In genomic region chr19:11942008-11942842, GRCh38 we compare ENCODE assay signal across 29 cellular contexts. TPM values are rescaled to one million over a fixed set of nuclear protein-coding genes. Genes with fewer than 3 reads are reported as not detected.
"Had no signal": no experiment of that assay in that cellular context is flagged by ENCODE, and none has a peak within 500 bp of the region (broad histone marks: within the 10 kb centered on the region; RNA-seq: fewer than 3 reads in every experiment).

No MANE protein-coding gene starts in this region.

- H3K27me3 ChIP-seq: cardiac muscle cell, MG63 had no signal

- H3K27ac Mint-ChIP-seq: activated CD4-positive, alpha-beta T cell treated with anti-CD3 and anti-CD28 coated beads for 36 hours; activated CD8-positive, alpha-beta T cell treated with anti-CD3 and anti-CD28 coated beads, Interleukin-2, amount 10 ng/mL, durations not matched to agents 7 days and 5 days; activated naive CD4-positive, alpha-beta T cell treated with anti-CD3 and anti-CD28 coated beads, Interleukin-2, amount 50 U/mL, for 72 hours; activated naive CD8-positive, alpha-beta T cell treated with anti-CD3 and anti-CD28 coated beads, Interleukin-2, amount 50 U/mL, for 24 hours; activated T-cell treated with anti-CD3 and anti-CD28 coated beads, Interleukin-2, amount 50 U/mL, for 24 hours; activated T-helper 1 cell treated with anti-CD3 and anti-CD28 coated beads, Interleukin-12 subunit alpha, Interleukin-12 subunit beta, Interleukin-2, Interleukin-4 antibody, amounts not matched to agents 30 ng/mL and 10 ng/mL and 1 ng/mL, durations not matched to agents 14 hours and 24 hours and 36 hours; brain had no signal

- DNase-seq: activated CD4-positive, alpha-beta T cell treated with anti-CD3 and anti-CD28 coated beads for 36 hours; activated CD8-positive, alpha-beta memory T cell treated with anti-CD3 and anti-CD28 coated beads, Interleukin-2, amount 50 U/mL, for 48 hours; activated CD8-positive, alpha-beta T cell treated with anti-CD3 and anti-CD28 coated beads, Interleukin-2, amount 10 ng/mL, durations not matched to agents 7 days and 5 days; activated effector memory CD4-positive, alpha-beta T cell treated with Interleukin-2 at 50 U/mL for 16 hours; activated naive CD4-positive, alpha-beta T cell; activated naive CD8-positive, alpha-beta T cell treated with anti-CD3 and anti-CD28 coated beads, Interleukin-2, amount 50 U/mL, for 24 hours; activated T-cell treated with anti-CD3 and anti-CD28 coated beads, Interleukin-2, amount 50 U/mL, for 24 hours; amygdala; cerebellar nuclear complex; MG63; NCI-H1092 treated with DMSO at 0.1 percent for 48 hours; NCI-H1417 treated with DMSO at 0.1 percent for 48 hours; NCI-H1694 treated with DMSO at 0.1 percent for 48 hours; NCI-H2029 treated with DMSO at 0.1 percent for 48 hours; NCI-H345; NCI-H510A; NCI-H526 treated with DMSO at 0.1 percent for 48 hours; NCI-H82; RPMI8226; T-helper 1 cell had no signal

- H3K27ac ChIP-seq: cardiac muscle cell, SK-N-MC, VCaP had no signal

- H3K4me1 Mint-ChIP-seq: activated CD4-positive, alpha-beta T cell treated with anti-CD3 and anti-CD28 coated beads for 36 hours; brain had no signal

- ATAC-seq: activated CD4-positive, alpha-beta T cell treated with anti-CD3 and anti-CD28 coated beads for 36 hours; activated CD8-positive, alpha-beta T cell treated with anti-CD3 and anti-CD28 coated beads, Interleukin-2, amount 10 ng/mL, durations not matched to agents 7 days and 5 days; activated naive CD4-positive, alpha-beta T cell treated with anti-CD3 and anti-CD28 coated beads, Interleukin-2, amount 50 U/mL, for 72 hours; activated naive CD8-positive, alpha-beta T cell treated with anti-CD3 and anti-CD28 coated beads, Interleukin-2, amount 50 U/mL, for 24 hours; Panc1; Right ventricle myocardium inferior had no signal

- H3K36me3 ChIP-seq: cardiac muscle cell had no signal

- H3K4me3 ChIP-seq: cardiac muscle cell, MG63, SK-N-MC had no signal

- H3K27me3 Mint-ChIP-seq: activated CD4-positive, alpha-beta T cell treated with anti-CD3 and anti-CD28 coated beads for 36 hours; activated naive CD8-positive, alpha-beta T cell treated with anti-CD3 and anti-CD28 coated beads, Interleukin-2, amount 50 U/mL, for 24 hours; activated T-cell treated with anti-CD3 and anti-CD28 coated beads, Interleukin-2, amount 50 U/mL, for 24 hours; brain had no signal

- H3K4me3 Mint-ChIP-seq: activated CD4-positive, alpha-beta T cell treated with anti-CD3 and anti-CD28 coated beads for 36 hours; activated CD8-positive, alpha-beta T cell treated with anti-CD3 and anti-CD28 coated beads, Interleukin-2, amount 10 ng/mL, durations not matched to agents 7 days and 5 days; activated naive CD8-positive, alpha-beta T cell treated with anti-CD3 and anti-CD28 coated beads, Interleukin-2, amount 50 U/mL, for 24 hours; activated T-cell treated with anti-CD3 and anti-CD28 coated beads, Interleukin-2, amount 50 U/mL, for 24 hours; activated T-helper 1 cell treated with anti-CD3 and anti-CD28 coated beads, Interleukin-12 subunit alpha, Interleukin-12 subunit beta, Interleukin-2, Interleukin-4 antibody, amounts not matched to agents 30 ng/mL and 10 ng/mL and 1 ng/mL, durations not matched to agents 14 hours and 24 hours and 36 hours; brain had no signal

- FAIRE-seq: astrocyte had no signal

RNA-seq across cellular contexts. Expression of gene ZNF700, which starts 17.3 kb away (rescaled TPM):
- total RNA-seq: astrocyte had no signal

RNA-seq across cellular contexts. Expression of gene ZNF763, which starts 22.6 kb away (rescaled TPM):
- total RNA-seq: astrocyte had no signal

RNA-seq across cellular contexts. Expression of gene ZNF69, which starts 54.6 kb away (rescaled TPM):
- total RNA-seq: astrocyte had no signal
